26 cellular contexts compared by ENCODE assay signal in the genomic region with DNA sequence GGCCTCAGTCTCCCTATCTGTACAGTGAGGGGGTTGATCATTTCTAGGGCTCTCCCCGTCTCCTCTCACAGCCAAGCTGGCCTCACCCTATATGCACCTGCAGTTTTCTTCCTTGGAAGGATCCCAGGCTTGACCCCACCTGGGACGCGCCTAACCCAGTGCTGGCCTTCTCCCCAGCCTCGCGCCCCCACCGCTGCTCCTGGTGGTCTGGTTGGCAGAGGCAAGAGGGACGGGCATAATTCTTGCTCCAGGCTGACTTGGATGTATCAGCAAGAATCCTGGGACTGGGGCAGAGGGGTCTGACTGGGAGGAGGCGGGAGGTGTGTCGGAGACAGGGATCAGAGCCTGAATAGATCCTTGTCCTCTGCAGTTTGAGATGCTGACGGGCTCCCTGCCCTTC. TPM values are rescaled to one million over a fixed set of nuclear protein-coding genes. Genes with fewer than 3 reads are reported as not detected.
A peak's percentile ranks its signal among the peaks of the same experiment; 100 is the strongest.
DNase-seq lines count a peak whose midpoint lies in the region; ATAC-seq and TF ChIP-seq lines count a peak whose summit lies in the region.
"Had no signal": no experiment of that assay in that cellular context is flagged by ENCODE, and none has a peak within 500 bp of the region (broad histone marks: within the 10 kb centered on the region; RNA-seq: fewer than 3 reads in every experiment).

No MANE protein-coding gene starts in this region.

- no peaks in the 10 kb centered on the region for H3K9me3 Mint-ChIP-seq in activated CD8-positive, alpha-beta T cell treated with anti-CD3 and anti-CD28 coated beads for 36 hours
- H3K9me3 Mint-ChIP-seq in activated CD8-positive, alpha-beta T cell treated with anti-CD3 and anti-CD28 coated beads, Interleukin-2, amount 10 ng/mL, durations not matched to agents 7 days and 5 days (ENCODE audit: insufficient read depth): no peaks in the 10 kb centered on the region
- no peaks in the 10 kb centered on the region for H3K9me3 Mint-ChIP-seq in activated T-helper 17 cell treated with anti-CD3 and anti-CD28 coated beads, Interleukin-2, amount 50 U/mL, for 72 hours
- no peaks in the 10 kb centered on the region for H3K9me3 Mint-ChIP-seq in immature natural killer cell
- H3K9me3 Mint-ChIP-seq in stimulated activated naive B cell treated with anti-CD40 and anti-IgM and Interleukin-4, amounts not matched to agents 10 μg/mL and 1 μg/mL and 100 μg/mL, for 72 hours: no peaks in the 10 kb centered on the region
- H3K9me3 Mint-ChIP-seq: activated naive CD8-positive, alpha-beta T cell treated with anti-CD3 and anti-CD28 coated beads, Interleukin-2, amount 10 ng/mL, durations not matched to agents 7 days and 5 days; activated T-helper 2 cell treated with anti-CD3 and anti-CD28 coated beads, Interferon-gamma antibody, Interleukin-2, Interleukin-4, amounts not matched to agents 10 μg/mL and 5 μg/mL and 100 μg/mL, durations not matched to agents 14 hours and 24 hours and 36 hours had no signal

- H3K79me2 ChIP-seq in Karpas-422 (ENCODE audit: low read length): no peaks in the 10 kb centered on the region

- H3K4me1 Mint-ChIP-seq in activated CD8-positive, alpha-beta T cell treated with anti-CD3 and anti-CD28 coated beads for 36 hours (ENCODE audit: low read depth): peaks cover 30% of the 10 kb centered on the region
- H3K4me1 Mint-ChIP-seq in activated CD8-positive, alpha-beta T cell treated with anti-CD3 and anti-CD28 coated beads, Interleukin-2, amount 10 ng/mL, durations not matched to agents 7 days and 5 days (ENCODE audit: low read depth): peaks cover 30% of the 10 kb centered on the region
- no peaks in the 10 kb centered on the region for H3K4me1 Mint-ChIP-seq in activated T-helper 17 cell treated with anti-CD3 and anti-CD28 coated beads, Interleukin-2, amount 50 U/mL, for 72 hours
- H3K4me1 Mint-ChIP-seq in immature natural killer cell: peaks cover 24 to 28% of the 10 kb centered on the region in 2 donors
- H3K4me1 Mint-ChIP-seq in stimulated activated naive B cell treated with anti-CD40 and anti-IgM and Interleukin-4, amounts not matched to agents 10 μg/mL and 1 μg/mL and 100 μg/mL, for 72 hours: peaks cover 17 to 52% of the 10 kb centered on the region in 2 donors
- H3K4me1 Mint-ChIP-seq: activated naive CD8-positive, alpha-beta T cell treated with anti-CD3 and anti-CD28 coated beads, Interleukin-2, amount 10 ng/mL, durations not matched to agents 7 days and 5 days had no signal

- no peaks in the 10 kb centered on the region for H4K20me1 ChIP-seq in Karpas-422 (ENCODE audit: insufficient read depth, low read depth, low read length)

- no peak overlapping the region for H3K4me3 ChIP-seq in Karpas-422 (ENCODE audit: low read length)
- H3K4me3 ChIP-seq: spleen, suprapubic skin, uterus had no signal

- H2AFZ ChIP-seq in Karpas-422 (ENCODE audit: low read length): no peak overlapping the region

- DNase-seq in activated CD8-positive, alpha-beta T cell treated with anti-CD3 and anti-CD28 coated beads for 36 hours: no peak
- no peak for DNase-seq in activated CD8-positive, alpha-beta T cell treated with anti-CD3 and anti-CD28 coated beads, Interleukin-2, amount 10 ng/mL, durations not matched to agents 7 days and 5 days
- DNase-seq in immature natural killer cell: no peak
- DNase-seq in stimulated activated naive B cell treated with anti-CD40 and anti-IgM and Interleukin-4, amounts not matched to agents 10 μg/mL and 1 μg/mL and 100 μg/mL, for 72 hours: no peak
- no peak for DNase-seq in AG08396 (ENCODE audit: low spot score)
- no peak for DNase-seq in activated CD4-positive, alpha-beta T cell treated with anti-CD3 and anti-CD28 coated beads, Interleukin-2, amount 50 U/mL, for 1 hour
- no peak for DNase-seq in Karpas-422
- DNase-seq: 8988T; activated CD4-positive, alpha-beta T cell treated with anti-CD3 and anti-CD28 coated beads, Interleukin-2, amount 50 U/mL, for 4 hours; activated CD8-positive, alpha-beta memory T cell treated with anti-CD3 and anti-CD28 coated beads, Interleukin-2, amount 50 U/mL, for 4 hours; activated naive CD8-positive, alpha-beta T cell treated with anti-CD3 and anti-CD28 coated beads, Interleukin-2, amount 10 ng/mL, durations not matched to agents 7 days and 5 days; cerebellar nuclear complex; DMS79; glutamatergic neuron; NCI-H1092 treated with DMSO at 0.1 percent for 48 hours; NCI-H187; NCI-H524 treated with DMSO at 0.1 percent for 48 hours; NK-92 treated with Interleukin-12 subunit alpha and Interleukin-12 subunit beta, amount 100 ng/mL, for 24 hours; right cardiac atrium; SHP77 treated with DMSO at 0.1 percent for 48 hours; spleen; T1000; uterus had no signal

- H3K9me3 ChIP-seq in Karpas-422 (ENCODE audit: low read length): no peaks in the 10 kb centered on the region
- H3K9me3 ChIP-seq: spleen, suprapubic skin, uterus had no signal

- POLR2A ChIA-PET in activated CD8-positive, alpha-beta T cell treated with anti-CD3 and anti-CD28 coated beads for 36 hours (lab: Charles Lee): no interaction called here
- POLR2A ChIA-PET in activated CD8-positive, alpha-beta T cell treated with anti-CD3 and anti-CD28 coated beads, Interleukin-2, amount 10 ng/mL, durations not matched to agents 7 days and 5 days (lab: Charles Lee): interaction anchor here (1.1 to 1.6 kb wide), 2 partner anchors 7 to 54 kb away, joined by 3 to 8 read pairs; no protein-coding TSS in a partner anchor

- peaks cover 68% of the 10 kb centered on the region for H3K36me3 Mint-ChIP-seq in activated CD8-positive, alpha-beta T cell treated with anti-CD3 and anti-CD28 coated beads for 36 hours (ENCODE audit: low read depth)
- peaks cover 68% of the 10 kb centered on the region for H3K36me3 Mint-ChIP-seq in activated CD8-positive, alpha-beta T cell treated with anti-CD3 and anti-CD28 coated beads, Interleukin-2, amount 10 ng/mL, durations not matched to agents 7 days and 5 days (ENCODE audit: low read depth)
- H3K36me3 Mint-ChIP-seq in activated T-helper 17 cell treated with anti-CD3 and anti-CD28 coated beads, Interleukin-2, amount 50 U/mL, for 72 hours (ENCODE audit: low read depth): peaks cover 100% of the 10 kb centered on the region
- peaks cover 12 to 43% (median 15%) of the 10 kb centered on the region in 3 donors for H3K36me3 Mint-ChIP-seq in immature natural killer cell
- peaks cover 46 to 52% of the 10 kb centered on the region in 2 donors for H3K36me3 Mint-ChIP-seq in stimulated activated naive B cell treated with anti-CD40 and anti-IgM and Interleukin-4, amounts not matched to agents 10 μg/mL and 1 μg/mL and 100 μg/mL, for 72 hours

- H3K27me3 ChIP-seq in Karpas-422 (ENCODE audit: low read length): no peaks in the 10 kb centered on the region
- H3K27me3 ChIP-seq: spleen, suprapubic skin, uterus had no signal

- no peak overlapping the region for H3K4me3 Mint-ChIP-seq in activated CD8-positive, alpha-beta T cell treated with anti-CD3 and anti-CD28 coated beads for 36 hours
- H3K4me3 Mint-ChIP-seq in activated CD8-positive, alpha-beta T cell treated with anti-CD3 and anti-CD28 coated beads, Interleukin-2, amount 10 ng/mL, durations not matched to agents 7 days and 5 days: no peak overlapping the region
- no peak overlapping the region for H3K4me3 Mint-ChIP-seq in activated T-helper 17 cell treated with anti-CD3 and anti-CD28 coated beads, Interleukin-2, amount 50 U/mL, for 72 hours
- no peak overlapping the region for H3K4me3 Mint-ChIP-seq in immature natural killer cell
- no peak overlapping the region for H3K4me3 Mint-ChIP-seq in stimulated activated naive B cell treated with anti-CD40 and anti-IgM and Interleukin-4, amounts not matched to agents 10 μg/mL and 1 μg/mL and 100 μg/mL, for 72 hours
- H3K4me3 Mint-ChIP-seq: activated naive CD8-positive, alpha-beta T cell treated with anti-CD3 and anti-CD28 coated beads, Interleukin-2, amount 10 ng/mL, durations not matched to agents 7 days and 5 days had no signal

- H3K4me2 ChIP-seq in Karpas-422 (ENCODE audit: low read depth, low read length, poor library complexity, severe bottlenecking): no peak overlapping the region

- no peak for ATAC-seq in activated CD8-positive, alpha-beta T cell treated with anti-CD3 and anti-CD28 coated beads for 36 hours
- ATAC-seq in activated CD8-positive, alpha-beta T cell treated with anti-CD3 and anti-CD28 coated beads, Interleukin-2, amount 10 ng/mL, durations not matched to agents 7 days and 5 days: no peak
- no peak for ATAC-seq in activated T-helper 17 cell treated with anti-CD3 and anti-CD28 coated beads, Interleukin-2, amount 50 U/mL, for 72 hours (replicated peaks)
- ATAC-seq in stimulated activated naive B cell treated with anti-CD40 and anti-IgM and Interleukin-4, amounts not matched to agents 10 μg/mL and 1 μg/mL and 100 μg/mL, for 72 hours (replicated peaks): no peak
- ATAC-seq: right cardiac atrium had no signal

- intact Hi-C loops in activated CD8-positive, alpha-beta T cell treated with anti-CD3 and anti-CD28 coated beads for 36 hours (cut with micrococcal nuclease): no loop called here

- no peak overlapping the region for H3K27ac ChIP-seq in Karpas-422 (ENCODE audit: low read length)
- H3K27ac ChIP-seq: suprapubic skin, uterus had no signal

- CTCF ChIA-PET in activated CD8-positive, alpha-beta T cell treated with anti-CD3 and anti-CD28 coated beads for 36 hours (lab: Charles Lee): no interaction called here
- CTCF ChIA-PET in activated CD8-positive, alpha-beta T cell treated with anti-CD3 and anti-CD28 coated beads, Interleukin-2, amount 10 ng/mL, durations not matched to agents 7 days and 5 days (lab: Charles Lee): interaction anchor here (10.3 kb wide), 1 partner anchor 15 kb away, joined by 67 read pairs; no protein-coding TSS in a partner anchor

- H3K27me3 Mint-ChIP-seq in activated CD8-positive, alpha-beta T cell treated with anti-CD3 and anti-CD28 coated beads for 36 hours: no peaks in the 10 kb centered on the region
- no peaks in the 10 kb centered on the region for H3K27me3 Mint-ChIP-seq in activated CD8-positive, alpha-beta T cell treated with anti-CD3 and anti-CD28 coated beads, Interleukin-2, amount 10 ng/mL, durations not matched to agents 7 days and 5 days (ENCODE audit: low read depth)
- H3K27me3 Mint-ChIP-seq in activated T-helper 17 cell treated with anti-CD3 and anti-CD28 coated beads, Interleukin-2, amount 50 U/mL, for 72 hours: no peaks in the 10 kb centered on the region
- H3K27me3 Mint-ChIP-seq in immature natural killer cell (ENCODE audit: low read depth in 3 of 3): peaks cover 0 to 8% (median 0%) of the 10 kb centered on the region in 3 donors
- no peaks in the 10 kb centered on the region for H3K27me3 Mint-ChIP-seq in stimulated activated naive B cell treated with anti-CD40 and anti-IgM and Interleukin-4, amounts not matched to agents 10 μg/mL and 1 μg/mL and 100 μg/mL, for 72 hours
- H3K27me3 Mint-ChIP-seq: activated naive CD8-positive, alpha-beta T cell treated with anti-CD3 and anti-CD28 coated beads, Interleukin-2, amount 10 ng/mL, durations not matched to agents 7 days and 5 days had no signal

- H3K27ac Mint-ChIP-seq in activated CD8-positive, alpha-beta T cell treated with anti-CD3 and anti-CD28 coated beads for 36 hours: peak overlapping the region; percentile 67
- no peak overlapping the region for H3K27ac Mint-ChIP-seq in activated CD8-positive, alpha-beta T cell treated with anti-CD3 and anti-CD28 coated beads, Interleukin-2, amount 10 ng/mL, durations not matched to agents 7 days and 5 days
- peak overlapping the region; percentile 54 for H3K27ac Mint-ChIP-seq in activated T-helper 17 cell treated with anti-CD3 and anti-CD28 coated beads, Interleukin-2, amount 50 U/mL, for 72 hours
- peak overlapping the region in 4 of 6 donors; percentile 50 to 86 (median 85) for H3K27ac Mint-ChIP-seq in immature natural killer cell
- peak overlapping the region; percentile 67 for H3K27ac Mint-ChIP-seq in stimulated activated naive B cell treated with anti-CD40 and anti-IgM and Interleukin-4, amounts not matched to agents 10 μg/mL and 1 μg/mL and 100 μg/mL, for 72 hours
- H3K27ac Mint-ChIP-seq: activated naive CD8-positive, alpha-beta T cell treated with anti-CD3 and anti-CD28 coated beads, Interleukin-2, amount 10 ng/mL, durations not matched to agents 7 days and 5 days; activated T-helper 2 cell treated with anti-CD3 and anti-CD28 coated beads, Interferon-gamma antibody, Interleukin-2, Interleukin-4, amounts not matched to agents 10 μg/mL and 5 μg/mL and 100 μg/mL, durations not matched to agents 14 hours and 24 hours and 36 hours had no signal

- H3K4me1 ChIP-seq in Karpas-422 (ENCODE audit: low read length): no peaks in the 10 kb centered on the region
- H3K4me1 ChIP-seq: uterus had no signal

- H3K9ac ChIP-seq in Karpas-422 (ENCODE audit: low read length): no peak overlapping the region

- peaks cover 19% of the 10 kb centered on the region for H3K36me3 ChIP-seq in Karpas-422 (ENCODE audit: insufficient read depth, low read length)
- H3K36me3 ChIP-seq: uterus had no signal

- TF ChIP-seq CTCF in activated CD8-positive, alpha-beta T cell treated with anti-CD3 and anti-CD28 coated beads for 36 hours (IDR thresholded peaks at IDR 0.05): no peak

- H3K9me2 ChIP-seq in Karpas-422 (replicated peaks; ENCODE audit: insufficient read depth, low read length): no peaks in the 10 kb centered on the region

RNA-seq across cellular contexts. Expression of gene RPS6KA1, which starts 25.2 kb away (rescaled TPM):
- total RNA-seq in activated CD8-positive, alpha-beta T cell treated with anti-CD3 and anti-CD28 coated beads for 36 hours: 100 to 1,000 TPM; 139 TPM
- total RNA-seq in activated CD8-positive, alpha-beta T cell treated with anti-CD3 and anti-CD28 coated beads, Interleukin-2, amount 10 ng/mL, durations not matched to agents 7 days and 5 days: 100 to 1,000 TPM; 179 to 193 TPM
- total RNA-seq in activated T-helper 17 cell treated with anti-CD3 and anti-CD28 coated beads, Interleukin-2, amount 50 U/mL, for 72 hours: 100 to 1,000 TPM; 154 to 211 TPM
- polyA plus RNA-seq in immature natural killer cell: 100 to 1,000 TPM; 292 to 371 (median 349) TPM
- 85.3 and 106 TPM in 2 replicates for total RNA-seq in Karpas-422 (2014; rRNA removed; shearing (Covaris generic); ENCODE audit: low replicate concordance)
